ENCODE assay signal across 8 cellular contexts in genomic region chr6:135880066-135880972, GRCh38. TPM values are rescaled to one million over a fixed set of nuclear protein-coding genes. Genes with fewer than 3 reads are reported as not detected.
DNase-seq lines count a peak whose midpoint lies in the region; ATAC-seq lines count a peak whose summit lies in the region.

No MANE protein-coding gene starts in this region.

- H3K9me3 Mint-ChIP-seq in central memory CD8-positive, alpha-beta T cell = no peaks in the 10 kb centered on the region
- peaks cover 0 to 8% (median 0%) of the 10 kb centered on the region in 9 donors for H3K9me3 Mint-ChIP-seq in naive thymus-derived CD8-positive, alpha-beta T cell

- POLR2A ChIA-PET in naive thymus-derived CD8-positive, alpha-beta T cell (lab: Charles Lee) = interaction anchor here (0.8 to 2.0 kb wide), 4 partner anchors 19 to 410 kb away, joined by 3 to 10 read pairs (median 4); partner anchors contain the start of gene BCLAF1

- H3K4me1 Mint-ChIP-seq in central memory CD8-positive, alpha-beta T cell = peaks cover 41% of the 10 kb centered on the region
- peaks cover 28 to 75% (median 64%) of the 10 kb centered on the region in 4 donors for H3K4me1 Mint-ChIP-seq in naive thymus-derived CD8-positive, alpha-beta T cell

- no peaks in the 10 kb centered on the region for H3K27me3 Mint-ChIP-seq in central memory CD8-positive, alpha-beta T cell
- H3K27me3 Mint-ChIP-seq in naive thymus-derived CD8-positive, alpha-beta T cell = no peaks in the 10 kb centered on the region

- DNase-seq in SKM-1 treated with dmso at 0.1 percent for 144 hours (lab: John Stamatoyannopoulos, UW; ENCODE audit: unreplicated experiment) (peak; percentile 12), SKM-1 (lab: John Stamatoyannopoulos, UW; ENCODE audit: unreplicated experiment) (no peak), T1000 (lab: John Stamatoyannopoulos, UW) (peak; percentile 18), NCI-H2227 (lab: John Stamatoyannopoulos, UW; ENCODE audit: unreplicated experiment) (no peak), SK-N-DZ (ENCODE audit: low spot score) (no peak)
- peak; percentile 15 to 28 for DNase-seq in central memory CD8-positive, alpha-beta T cell (ENCODE audit: low spot score in 2 of 2)
- DNase-seq in naive thymus-derived CD8-positive, alpha-beta T cell = peak; percentile 5 to 84 (median 64)

- H3K4me3 Mint-ChIP-seq in central memory CD8-positive, alpha-beta T cell = peak overlapping the region; percentile 82
- H3K4me3 Mint-ChIP-seq in naive thymus-derived CD8-positive, alpha-beta T cell = peak overlapping the region; percentile 74 to 87 (median 82)

- H3K27ac Mint-ChIP-seq in central memory CD8-positive, alpha-beta T cell (ENCODE audit: low read depth) = peak overlapping the region; percentile 96
- H3K27ac Mint-ChIP-seq in naive thymus-derived CD8-positive, alpha-beta T cell = peak overlapping the region; percentile 91 to 99 (median 98)

- peak; percentile 96 for ATAC-seq in HG03139 (IDR thresholded peaks at IDR 0.05; ENCODE audit: unreplicated experiment)
- peak; percentile 96 for ATAC-seq in central memory CD8-positive, alpha-beta T cell (replicated peaks; ENCODE audit: extremely low read depth, poor library complexity, severe bottlenecking)
- ATAC-seq in naive thymus-derived CD8-positive, alpha-beta T cell = peak; percentile 88

- peaks cover 5% of the 10 kb centered on the region for H3K36me3 Mint-ChIP-seq in central memory CD8-positive, alpha-beta T cell (ENCODE audit: insufficient read depth)
- H3K36me3 Mint-ChIP-seq in naive thymus-derived CD8-positive, alpha-beta T cell = peaks cover 0 to 4% (median 0%) of the 10 kb centered on the region in 3 donors

RNA-seq across cellular contexts. Expression of gene PDE7B, which starts 28.8 kb away (rescaled TPM):
- under 1 TPM; 0.44 to 0.49 TPM for total RNA-seq in naive thymus-derived CD8-positive, alpha-beta T cell
- polyA plus RNA-seq in naive thymus-derived CD8-positive, alpha-beta T cell = under 1 TPM; 0.12 to 0.39 (median 0.25) TPM
- 0.02 TPM in 1 of 2 replicates, not detected in the other for polyA plus RNA-seq in SK-N-DZ (2014; cell fraction: cytosol; rRNA removed)
- polyA plus RNA-seq in SK-N-DZ (2014; cell fraction: nucleus; rRNA removed) = not detected in 2 replicates

Comparison
In these comparisons a context has a peak if more than half of its experiments do, and no peak if none do; other contexts are left out.
1. DNase-seq: peak in SKM-1 treated with dmso at 0.1 percent for 144 hours (single experiment), T1000 (single experiment), central memory CD8-positive, alpha-beta T cell (2 of 2) and naive thymus-derived CD8-positive, alpha-beta T cell (10 of 10); none in SKM-1 (single experiment), NCI-H2227 (single experiment) and SK-N-DZ (single experiment).
2. Peak in every context shown above with its lines, with median percentiles within 50 percentile points of each other: ATAC-seq.